Comparison of ENCODE assay signal across 13 cellular contexts in genomic region chr6:3061501-3061941, GRCh38. TPM values are rescaled to one million over a fixed set of nuclear protein-coding genes. Genes with fewer than 3 reads are reported as not detected.
DNase-seq lines count a peak whose midpoint lies in the region; ATAC-seq and TF ChIP-seq lines count a peak whose summit lies in the region.
"Had no signal": no experiment of that assay in that cellular context is flagged by ENCODE, and none has a peak within 500 bp of the region (broad histone marks: within the 10 kb centered on the region; RNA-seq: fewer than 3 reads in every experiment).

No MANE protein-coding gene starts in this region.

- H3K27ac ChIP-seq in PC-3 (ENCODE audit: low read length): no peak overlapping the region
- H3K27ac ChIP-seq: heart left ventricle, neutrophil had no signal

- intact Hi-C loops in PC-3 (cut with micrococcal nuclease): no loop called here

- POLR2A ChIA-PET in PC-3 (lab: Charles Lee; ENCODE audit: unreplicated experiment): interaction anchor here (0.5 kb wide), 1 partner anchor 736 kb away, joined by 3 read pairs; no protein-coding TSS in a partner anchor

- peaks cover 14% of the 10 kb centered on the region; the same call in 1 of the 2 replicates for H3K79me2 ChIP-seq in PC-3 (ENCODE audit: low read length)

- H3K36me3 ChIP-seq in PC-3 (ENCODE audit: low read depth, low read length): no peaks in the 10 kb centered on the region
- H3K36me3 ChIP-seq: heart left ventricle, neutrophil had no signal

- TF ChIP-seq CTCF in PC-3 (conservative IDR thresholded peaks at IDR 0.05; ENCODE audit: low read depth, low read length): no peak

- peaks cover 4% of the 10 kb centered on the region; the same call in 1 of the 2 replicates for H4K20me1 ChIP-seq in PC-3 (ENCODE audit: low read length)

- DNase-seq in A172 (ENCODE audit: low spot score) (peak; percentile 86), EL (peak; percentile 91), PC-3 (peak; percentile 93), dedifferentiated amniotic fluid mesenchymal stem cell (ENCODE audit: extremely low spot score) (peak; percentile 29), NOMO-1 (lab: John Stamatoyannopoulos, UW; ENCODE audit: unreplicated experiment in 2 of 2) (no peak), iPS-NIHi7 (ENCODE audit: extremely low spot score) (no peak)
- DNase-seq: GOT3; heart left ventricle; SIG-M5; stimulated activated naive B cell treated with anti-CD40 and anti-IgM and Interleukin-4, amounts not matched to agents 10 μg/mL and 1 μg/mL and 100 μg/mL, for 72 hours had no signal

- ATAC-seq in PC-3 (peak; percentile 18), GM18517 (IDR thresholded peaks at IDR 0.05; ENCODE audit: unreplicated experiment) (no peak), GM21367 (IDR thresholded peaks at IDR 0.05; ENCODE audit: unreplicated experiment) (no peak)
- ATAC-seq: heart left ventricle; stimulated activated naive B cell treated with anti-CD40 and anti-IgM and Interleukin-4, amounts not matched to agents 10 μg/mL and 1 μg/mL and 100 μg/mL, for 72 hours had no signal

- H3K9ac ChIP-seq in PC-3 (ENCODE audit: low read length): no peak overlapping the region

- CTCF ChIA-PET in PC-3 (lab: Charles Lee): interaction anchor here (0.6 to 1.0 kb wide), 4 partner anchors 60 to 323 kb away, joined by 3 to 10 read pairs (median 4); no protein-coding TSS in a partner anchor

- H3K4me1 ChIP-seq in PC-3 (ENCODE audit: insufficient read depth, low read length): peaks cover 14% of the 10 kb centered on the region

- H3K4me2 ChIP-seq in PC-3 (ENCODE audit: low read length): no peak overlapping the region

- no peaks in the 10 kb centered on the region for H3K9me3 ChIP-seq in PC-3 (ENCODE audit: low read length)
- H3K9me3 ChIP-seq: heart left ventricle, neutrophil had no signal

- H3F3A ChIP-seq in PC-3 (ENCODE audit: low read length, unreplicated experiment): peaks cover 6% of the 10 kb centered on the region

- no peak overlapping the region for H3K4me3 ChIP-seq in PC-3 (ENCODE audit: low read length)
- H3K4me3 ChIP-seq: heart left ventricle had no signal

- BruUV-seq in PC-3 (replicated peaks; lab: Mats Ljungman, UMichigan): no TSS peak

- H3K9me2 ChIP-seq in PC-3 (replicated peaks; ENCODE audit: low read length): no peaks in the 10 kb centered on the region

- H2AFZ ChIP-seq in PC-3 (ENCODE audit: low read length): no peak overlapping the region

- H3K27me3 ChIP-seq in PC-3 (ENCODE audit: low read length): no peaks in the 10 kb centered on the region
- H3K27me3 ChIP-seq: heart left ventricle, neutrophil had no signal

RNA-seq across cellular contexts. Expression of gene RIPK1, which starts 6.8 kb away (rescaled TPM):
- total RNA-seq in A172 (2014; rRNA removed; shearing (Covaris generic)): 18.3 TPM in 2 replicates
- total RNA-seq in PC-3 (2014; rRNA removed): 14.5 and 17.7 TPM in 2 replicates

RNA-seq across cellular contexts. Expression of gene BPHL, which starts 57.0 kb away (rescaled TPM):
- total RNA-seq in A172 (2014; rRNA removed; shearing (Covaris generic)): 22.8 and 25.2 TPM in 2 replicates
- total RNA-seq in PC-3 (2014; rRNA removed): 15.7 and 15.8 TPM in 2 replicates

Comparison
In these comparisons a context has a peak if more than half of its experiments do, and no peak if none do; other contexts are left out.
1. DNase-seq: peak in A172 (single experiment), EL (single experiment), PC-3 (single experiment) and dedifferentiated amniotic fluid mesenchymal stem cell (single experiment); none in NOMO-1 (0 of 2) and iPS-NIHi7 (single experiment).